Comparison of ENCODE assay signal across 1 cellular context in the genomic region with DNA sequence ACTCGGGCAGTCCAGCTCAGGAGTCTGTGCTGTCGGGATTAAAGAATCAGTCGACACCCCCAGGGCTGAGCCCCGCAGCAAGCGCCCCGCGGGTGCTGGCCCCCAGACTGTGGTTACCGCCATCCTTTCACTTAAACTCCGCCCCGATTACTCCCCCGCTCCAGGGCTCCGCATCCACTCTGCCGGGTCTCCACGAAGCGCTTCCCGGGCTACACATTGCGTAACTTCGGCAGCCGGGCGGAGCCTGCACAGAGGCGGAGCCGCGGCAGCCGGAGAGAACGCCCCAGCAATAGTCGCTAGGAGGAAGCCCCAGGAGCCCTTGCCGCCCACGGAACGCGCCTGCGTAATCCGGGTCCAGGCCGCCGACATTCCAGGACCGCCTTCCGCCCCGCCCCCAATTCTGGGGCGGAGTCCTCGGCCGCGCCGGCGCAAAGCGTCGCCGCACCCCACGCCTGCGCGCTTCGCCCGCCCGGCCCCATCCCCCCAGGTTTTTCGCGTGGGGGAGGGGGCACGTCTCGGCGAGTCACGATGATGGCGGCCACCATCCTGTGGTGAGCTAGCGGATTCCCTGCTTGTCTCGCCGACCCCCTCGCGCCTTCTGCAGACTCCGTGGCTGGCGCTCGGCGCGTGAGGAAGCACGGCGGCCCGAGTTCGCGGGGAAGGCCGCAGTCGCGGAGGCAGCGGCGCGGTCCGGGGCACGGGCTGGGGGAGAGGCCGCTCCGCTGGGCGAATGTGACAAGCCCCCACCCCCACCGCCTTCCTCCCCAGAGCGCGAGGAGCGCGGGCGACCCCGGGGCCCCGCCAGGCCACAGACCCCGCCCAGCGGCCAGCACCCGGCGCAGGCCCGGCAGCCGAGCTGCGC.
TF ChIP-seq lines count a peak whose summit lies in the region.

A gene (plus strand): TSS at position 521 of the 862 bp plus-strand sequence. CDS start 351 bp downstream, outside the sequence.

TF ChIP-seq in K562, 482 proteins besides CTCF, POLR2A, EP300 and RAD21 (continued from another document and continues in another):
- TF ChIP-seq, protein P1, sequence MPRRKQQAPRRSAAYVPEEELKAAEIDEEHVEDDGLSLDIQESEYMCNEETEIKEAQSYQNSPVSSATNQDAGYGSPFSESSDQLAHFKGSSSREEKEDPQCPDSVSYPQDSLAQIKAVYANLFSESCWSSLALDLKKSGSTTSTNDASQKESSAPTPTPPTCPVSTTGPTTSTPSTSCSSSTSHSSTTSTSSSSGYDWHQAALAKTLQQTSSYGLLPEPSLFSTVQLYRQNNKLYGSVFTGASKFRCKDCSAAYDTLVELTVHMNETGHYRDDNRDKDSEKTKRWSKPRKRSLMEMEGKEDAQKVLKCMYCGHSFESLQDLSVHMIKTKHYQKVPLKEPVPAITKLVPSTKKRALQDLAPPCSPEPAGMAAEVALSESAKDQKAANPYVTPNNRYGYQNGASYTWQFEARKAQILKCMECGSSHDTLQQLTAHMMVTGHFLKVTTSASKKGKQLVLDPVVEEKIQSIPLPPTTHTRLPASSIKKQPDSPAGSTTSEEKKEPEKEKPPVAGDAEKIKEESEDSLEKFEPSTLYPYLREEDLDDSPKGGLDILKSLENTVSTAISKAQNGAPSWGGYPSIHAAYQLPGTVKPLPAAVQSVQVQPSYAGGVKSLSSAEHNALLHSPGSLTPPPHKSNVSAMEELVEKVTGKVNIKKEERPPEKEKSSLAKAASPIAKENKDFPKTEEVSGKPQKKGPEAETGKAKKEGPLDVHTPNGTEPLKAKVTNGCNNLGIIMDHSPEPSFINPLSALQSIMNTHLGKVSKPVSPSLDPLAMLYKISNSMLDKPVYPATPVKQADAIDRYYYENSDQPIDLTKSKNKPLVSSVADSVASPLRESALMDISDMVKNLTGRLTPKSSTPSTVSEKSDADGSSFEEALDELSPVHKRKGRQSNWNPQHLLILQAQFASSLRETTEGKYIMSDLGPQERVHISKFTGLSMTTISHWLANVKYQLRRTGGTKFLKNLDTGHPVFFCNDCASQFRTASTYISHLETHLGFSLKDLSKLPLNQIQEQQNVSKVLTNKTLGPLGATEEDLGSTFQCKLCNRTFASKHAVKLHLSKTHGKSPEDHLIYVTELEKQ (CRISPR knock-in tag; IDR thresholded peaks at IDR 0.05), result no peak
- TF ChIP-seq ZNF3 (CRISPR knock-in tag; IDR thresholded peaks at IDR 0.05) (no peak), PHTF2 (CRISPR knock-in tag; IDR thresholded peaks at IDR 0.05) (no peak), TAL1 (IDR thresholded peaks at IDR 0.05) (no peak), ILF3 (IDR thresholded peaks at IDR 0.05; ENCODE audit: borderline replicate concordance) (no peak), KLF16 (IDR thresholded peaks at IDR 0.05) (peak; percentile 52; the same call in 1 of the 2 replicates), E2F3 (CRISPR knock-in tag; IDR thresholded peaks at IDR 0.05) (no peak), HMGN3 (IDR thresholded peaks at IDR 0.05; ENCODE audit: borderline replicate concordance, extremely low read depth, insufficient read length, low read depth, low read length) (peak; percentile 87), ZNF586 (CRISPR knock-in tag; conservative IDR thresholded peaks at IDR 0.05) (no peak), U2AF1 (optimal IDR thresholded peaks at IDR 0.05; ENCODE audit: low read depth, low read length) (no peak), PCBP2 (IDR thresholded peaks at IDR 0.05; ENCODE audit: low read depth, low read length, poor library complexity, severe bottlenecking) (no peak), MAFG (tag; conservative IDR thresholded peaks at IDR 0.05) (no peak), ZNF23 (CRISPR knock-in tag; IDR thresholded peaks at IDR 0.05) (no peak), FOXA3 (CRISPR knock-in tag; conservative IDR thresholded peaks at IDR 0.05 in 1 of 2, IDR thresholded peaks at IDR 0.05 in 1 of 2) (peak in 1 of 2 experiments; percentile 70; a peak in 2 of 4 replicates), ZNF282 (CRISPR knock-in tag; IDR thresholded peaks at IDR 0.05) (no peak), SMAD3 (CRISPR knock-in tag; conservative IDR thresholded peaks at IDR 0.05) (no peak), HDAC1 (IDR thresholded peaks at IDR 0.05) (peak in 1 of 2 experiments; percentile 79; a peak in 2 of 4 replicates), ZNF436 (CRISPR knock-in tag; IDR thresholded peaks at IDR 0.05) (no peak), NFIC (IDR thresholded peaks at IDR 0.05) (peak; percentile 35), SMARCC2 (IDR thresholded peaks at IDR 0.05; ENCODE audit: low read depth) (no peak), CBX1 (IDR thresholded peaks at IDR 0.05; ENCODE audit: low read depth) (peak; percentile 68; the same call in 1 of the 2 replicates), SIX5 (IDR thresholded peaks at IDR 0.05; ENCODE audit: borderline replicate concordance in 1 of 2, insufficient read depth in 1 of 2, low read depth in 1 of 2, low read length in 2 of 2) (no peak), PHB (CRISPR knock-in tag; IDR thresholded peaks at IDR 0.05) (no peak), MCM7 (IDR thresholded peaks at IDR 0.05) (no peak), ZFP30 (CRISPR knock-in tag; IDR thresholded peaks at IDR 0.05; ENCODE audit: borderline replicate concordance) (no peak), U2AF2 (optimal IDR thresholded peaks at IDR 0.05; ENCODE audit: low read depth, low read length) (no peak), TCF7 (IDR thresholded peaks at IDR 0.05; ENCODE audit: borderline replicate concordance) (no peak), L3MBTL2 (IDR thresholded peaks at IDR 0.05) (no peak), NUFIP1 (IDR thresholded peaks at IDR 0.05; ENCODE audit: partially characterized antibody) (no peak), KLF13 (tag; IDR thresholded peaks at IDR 0.05; ENCODE audit: borderline replicate concordance, low read depth) (no peak)
- TF ChIP-seq, protein P2, sequence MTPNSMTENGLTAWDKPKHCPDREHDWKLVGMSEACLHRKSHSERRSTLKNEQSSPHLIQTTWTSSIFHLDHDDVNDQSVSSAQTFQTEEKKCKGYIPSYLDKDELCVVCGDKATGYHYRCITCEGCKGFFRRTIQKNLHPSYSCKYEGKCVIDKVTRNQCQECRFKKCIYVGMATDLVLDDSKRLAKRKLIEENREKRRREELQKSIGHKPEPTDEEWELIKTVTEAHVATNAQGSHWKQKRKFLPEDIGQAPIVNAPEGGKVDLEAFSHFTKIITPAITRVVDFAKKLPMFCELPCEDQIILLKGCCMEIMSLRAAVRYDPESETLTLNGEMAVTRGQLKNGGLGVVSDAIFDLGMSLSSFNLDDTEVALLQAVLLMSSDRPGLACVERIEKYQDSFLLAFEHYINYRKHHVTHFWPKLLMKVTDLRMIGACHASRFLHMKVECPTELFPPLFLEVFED (CRISPR knock-in tag; conservative IDR thresholded peaks at IDR 0.05), result no peak
- TF ChIP-seq, protein P3, sequence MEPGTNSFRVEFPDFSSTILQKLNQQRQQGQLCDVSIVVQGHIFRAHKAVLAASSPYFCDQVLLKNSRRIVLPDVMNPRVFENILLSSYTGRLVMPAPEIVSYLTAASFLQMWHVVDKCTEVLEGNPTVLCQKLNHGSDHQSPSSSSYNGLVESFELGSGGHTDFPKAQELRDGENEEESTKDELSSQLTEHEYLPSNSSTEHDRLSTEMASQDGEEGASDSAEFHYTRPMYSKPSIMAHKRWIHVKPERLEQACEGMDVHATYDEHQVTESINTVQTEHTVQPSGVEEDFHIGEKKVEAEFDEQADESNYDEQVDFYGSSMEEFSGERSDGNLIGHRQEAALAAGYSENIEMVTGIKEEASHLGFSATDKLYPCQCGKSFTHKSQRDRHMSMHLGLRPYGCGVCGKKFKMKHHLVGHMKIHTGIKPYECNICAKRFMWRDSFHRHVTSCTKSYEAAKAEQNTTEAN (CRISPR knock-in tag; IDR thresholded peaks at IDR 0.05), result no peak
- TF ChIP-seq, protein P4, sequence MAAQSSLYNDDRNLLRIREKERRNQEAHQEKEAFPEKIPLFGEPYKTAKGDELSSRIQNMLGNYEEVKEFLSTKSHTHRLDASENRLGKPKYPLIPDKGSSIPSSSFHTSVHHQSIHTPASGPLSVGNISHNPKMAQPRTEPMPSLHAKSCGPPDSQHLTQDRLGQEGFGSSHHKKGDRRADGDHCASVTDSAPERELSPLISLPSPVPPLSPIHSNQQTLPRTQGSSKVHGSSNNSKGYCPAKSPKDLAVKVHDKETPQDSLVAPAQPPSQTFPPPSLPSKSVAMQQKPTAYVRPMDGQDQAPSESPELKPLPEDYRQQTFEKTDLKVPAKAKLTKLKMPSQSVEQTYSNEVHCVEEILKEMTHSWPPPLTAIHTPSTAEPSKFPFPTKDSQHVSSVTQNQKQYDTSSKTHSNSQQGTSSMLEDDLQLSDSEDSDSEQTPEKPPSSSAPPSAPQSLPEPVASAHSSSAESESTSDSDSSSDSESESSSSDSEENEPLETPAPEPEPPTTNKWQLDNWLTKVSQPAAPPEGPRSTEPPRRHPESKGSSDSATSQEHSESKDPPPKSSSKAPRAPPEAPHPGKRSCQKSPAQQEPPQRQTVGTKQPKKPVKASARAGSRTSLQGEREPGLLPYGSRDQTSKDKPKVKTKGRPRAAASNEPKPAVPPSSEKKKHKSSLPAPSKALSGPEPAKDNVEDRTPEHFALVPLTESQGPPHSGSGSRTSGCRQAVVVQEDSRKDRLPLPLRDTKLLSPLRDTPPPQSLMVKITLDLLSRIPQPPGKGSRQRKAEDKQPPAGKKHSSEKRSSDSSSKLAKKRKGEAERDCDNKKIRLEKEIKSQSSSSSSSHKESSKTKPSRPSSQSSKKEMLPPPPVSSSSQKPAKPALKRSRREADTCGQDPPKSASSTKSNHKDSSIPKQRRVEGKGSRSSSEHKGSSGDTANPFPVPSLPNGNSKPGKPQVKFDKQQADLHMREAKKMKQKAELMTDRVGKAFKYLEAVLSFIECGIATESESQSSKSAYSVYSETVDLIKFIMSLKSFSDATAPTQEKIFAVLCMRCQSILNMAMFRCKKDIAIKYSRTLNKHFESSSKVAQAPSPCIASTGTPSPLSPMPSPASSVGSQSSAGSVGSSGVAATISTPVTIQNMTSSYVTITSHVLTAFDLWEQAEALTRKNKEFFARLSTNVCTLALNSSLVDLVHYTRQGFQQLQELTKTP (IDR thresholded peaks at IDR 0.05; ENCODE audit: low read depth in 1 of 2, partially characterized antibody in 2 of 2), result no peak
- TF ChIP-seq, protein P5, sequence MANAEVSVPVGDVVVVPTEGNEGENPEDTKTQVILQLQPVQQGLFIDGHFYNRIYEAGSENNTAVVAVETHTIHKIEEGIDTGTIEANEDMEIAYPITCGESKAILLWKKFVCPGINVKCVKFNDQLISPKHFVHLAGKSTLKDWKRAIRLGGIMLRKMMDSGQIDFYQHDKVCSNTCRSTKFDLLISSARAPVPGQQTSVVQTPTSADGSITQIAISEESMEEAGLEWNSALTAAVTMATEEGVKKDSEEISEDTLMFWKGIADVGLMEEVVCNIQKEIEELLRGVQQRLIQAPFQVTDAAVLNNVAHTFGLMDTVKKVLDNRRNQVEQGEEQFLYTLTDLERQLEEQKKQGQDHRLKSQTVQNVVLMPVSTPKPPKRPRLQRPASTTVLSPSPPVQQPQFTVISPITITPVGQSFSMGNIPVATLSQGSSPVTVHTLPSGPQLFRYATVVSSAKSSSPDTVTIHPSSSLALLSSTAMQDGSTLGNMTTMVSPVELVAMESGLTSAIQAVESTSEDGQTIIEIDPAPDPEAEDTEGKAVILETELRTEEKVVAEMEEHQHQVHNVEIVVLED (CRISPR knock-in tag; IDR thresholded peaks at IDR 0.05), result peak; percentile 47; the same call in 1 of the 2 replicates
- TF ChIP-seq, protein P6, sequence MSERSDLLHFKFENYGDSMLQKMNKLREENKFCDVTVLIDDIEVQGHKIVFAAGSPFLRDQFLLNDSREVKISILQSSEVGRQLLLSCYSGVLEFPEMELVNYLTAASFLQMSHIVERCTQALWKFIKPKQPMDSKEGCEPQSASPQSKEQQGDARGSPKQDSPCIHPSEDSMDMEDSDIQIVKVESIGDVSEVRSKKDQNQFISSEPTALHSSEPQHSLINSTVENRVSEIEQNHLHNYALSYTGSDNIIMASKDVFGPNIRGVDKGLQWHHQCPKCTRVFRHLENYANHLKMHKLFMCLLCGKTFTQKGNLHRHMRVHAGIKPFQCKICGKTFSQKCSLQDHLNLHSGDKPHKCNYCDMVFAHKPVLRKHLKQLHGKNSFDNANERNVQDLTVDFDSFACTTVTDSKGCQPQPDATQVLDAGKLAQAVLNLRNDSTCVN (CRISPR knock-in tag; IDR thresholded peaks at IDR 0.05), result no peak
- TF ChIP-seq, protein P7, sequence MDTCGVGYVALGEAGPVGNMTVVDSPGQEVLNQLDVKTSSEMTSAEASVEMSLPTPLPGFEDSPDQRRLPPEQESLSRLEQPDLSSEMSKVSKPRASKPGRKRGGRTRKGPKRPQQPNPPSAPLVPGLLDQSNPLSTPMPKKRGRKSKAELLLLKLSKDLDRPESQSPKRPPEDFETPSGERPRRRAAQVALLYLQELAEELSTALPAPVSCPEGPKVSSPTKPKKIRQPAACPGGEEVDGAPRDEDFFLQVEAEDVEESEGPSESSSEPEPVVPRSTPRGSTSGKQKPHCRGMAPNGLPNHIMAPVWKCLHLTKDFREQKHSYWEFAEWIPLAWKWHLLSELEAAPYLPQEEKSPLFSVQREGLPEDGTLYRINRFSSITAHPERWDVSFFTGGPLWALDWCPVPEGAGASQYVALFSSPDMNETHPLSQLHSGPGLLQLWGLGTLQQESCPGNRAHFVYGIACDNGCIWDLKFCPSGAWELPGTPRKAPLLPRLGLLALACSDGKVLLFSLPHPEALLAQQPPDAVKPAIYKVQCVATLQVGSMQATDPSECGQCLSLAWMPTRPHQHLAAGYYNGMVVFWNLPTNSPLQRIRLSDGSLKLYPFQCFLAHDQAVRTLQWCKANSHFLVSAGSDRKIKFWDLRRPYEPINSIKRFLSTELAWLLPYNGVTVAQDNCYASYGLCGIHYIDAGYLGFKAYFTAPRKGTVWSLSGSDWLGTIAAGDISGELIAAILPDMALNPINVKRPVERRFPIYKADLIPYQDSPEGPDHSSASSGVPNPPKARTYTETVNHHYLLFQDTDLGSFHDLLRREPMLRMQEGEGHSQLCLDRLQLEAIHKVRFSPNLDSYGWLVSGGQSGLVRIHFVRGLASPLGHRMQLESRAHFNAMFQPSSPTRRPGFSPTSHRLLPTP (IDR thresholded peaks at IDR 0.05; ENCODE audit: borderline replicate concordance, extremely low read depth, insufficient read length), result no peak
- TF ChIP-seq, protein P8, sequence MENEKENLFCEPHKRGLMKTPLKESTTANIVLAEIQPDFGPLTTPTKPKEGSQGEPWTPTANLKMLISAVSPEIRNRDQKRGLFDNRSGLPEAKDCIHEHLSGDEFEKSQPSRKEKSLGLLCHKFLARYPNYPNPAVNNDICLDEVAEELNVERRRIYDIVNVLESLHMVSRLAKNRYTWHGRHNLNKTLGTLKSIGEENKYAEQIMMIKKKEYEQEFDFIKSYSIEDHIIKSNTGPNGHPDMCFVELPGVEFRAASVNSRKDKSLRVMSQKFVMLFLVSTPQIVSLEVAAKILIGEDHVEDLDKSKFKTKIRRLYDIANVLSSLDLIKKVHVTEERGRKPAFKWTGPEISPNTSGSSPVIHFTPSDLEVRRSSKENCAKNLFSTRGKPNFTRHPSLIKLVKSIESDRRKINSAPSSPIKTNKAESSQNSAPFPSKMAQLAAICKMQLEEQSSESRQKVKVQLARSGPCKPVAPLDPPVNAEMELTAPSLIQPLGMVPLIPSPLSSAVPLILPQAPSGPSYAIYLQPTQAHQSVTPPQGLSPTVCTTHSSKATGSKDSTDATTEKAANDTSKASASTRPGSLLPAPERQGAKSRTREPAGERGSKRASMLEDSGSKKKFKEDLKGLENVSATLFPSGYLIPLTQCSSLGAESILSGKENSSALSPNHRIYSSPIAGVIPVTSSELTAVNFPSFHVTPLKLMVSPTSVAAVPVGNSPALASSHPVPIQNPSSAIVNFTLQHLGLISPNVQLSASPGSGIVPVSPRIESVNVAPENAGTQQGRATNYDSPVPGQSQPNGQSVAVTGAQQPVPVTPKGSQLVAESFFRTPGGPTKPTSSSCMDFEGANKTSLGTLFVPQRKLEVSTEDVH (IDR thresholded peaks at IDR 0.05; ENCODE audit: low read depth, partially characterized antibody), result no peak
